9 cellular contexts compared by ENCODE assay signal in genomic region chr20:63381781-63382431, GRCh38. TPM values are rescaled to one million over a fixed set of nuclear protein-coding genes. Genes with fewer than 3 reads are reported as not detected.
DNase-seq lines count a peak whose midpoint lies in the region; ATAC-seq, FAIRE-seq and TF ChIP-seq lines count a peak whose summit lies in the region.
"Had no signal": no experiment of that assay in that cellular context is flagged by ENCODE, and none has a peak within 500 bp of the region (broad histone marks: within the 10 kb centered on the region; RNA-seq: fewer than 3 reads in every experiment).

No MANE protein-coding gene starts in this region.

- intact Hi-C loops in stomach (cut with DNase I; ENCODE audit: low total_unique reads) = loop anchor here (5.0 kb wide), 1 partner anchor 75 kb away; no protein-coding TSS in a partner anchor

- H2AFZ ChIP-seq in OCI-LY3 (ENCODE audit: low read depth, low read length) = no peak overlapping the region
- H2AFZ ChIP-seq in astrocyte (ENCODE audit: low read depth, low read length) = no peak overlapping the region

- no peak overlapping the region for H3K9ac ChIP-seq in OCI-LY3 (ENCODE audit: low read length)
- H3K9ac ChIP-seq in astrocyte (ENCODE audit: low read length) = no peak overlapping the region

- WGBS in stomach, 5 donors = 18 to 30% (median 20%) methylated on average over 11 to 22 of the region's 22 CpGs

- no peaks in the 10 kb centered on the region for H3K36me3 ChIP-seq in OCI-LY3 (replicated peaks; ENCODE audit: low read depth, low read length)
- no peaks in the 10 kb centered on the region for H3K36me3 ChIP-seq in astrocyte (ENCODE audit: insufficient read depth, low read length)
- no peaks in the 10 kb centered on the region for H3K36me3 ChIP-seq in stomach

- no peak for TF ChIP-seq POLR2A in stomach (IDR thresholded peaks at IDR 0.05)

- no peak for FAIRE-seq in astrocyte (lab: Jason Lieb, UNC)
- FAIRE-seq: islet of Langerhans had no signal

- H3K9me3 ChIP-seq in OCI-LY3 (ENCODE audit: insufficient read depth, low read length) (no peaks in the 10 kb centered on the region), astrocyte (ENCODE audit: insufficient read depth, low read depth, low read length) (peaks cover 11% of the 10 kb centered on the region), stomach (peaks cover 6 to 20% (median 17%) of the 10 kb centered on the region in 4 donors)

- H3K4me2 ChIP-seq in OCI-LY3 (ENCODE audit: low read length) = no peak overlapping the region
- H3K4me2 ChIP-seq in astrocyte (ENCODE audit: low read length) = no peak overlapping the region

- H3K79me2 ChIP-seq in OCI-LY3 (ENCODE audit: low read length) (no peaks in the 10 kb centered on the region), astrocyte (ENCODE audit: insufficient read depth, low read length) (no peaks in the 10 kb centered on the region)

- H3K4me1 ChIP-seq in OCI-LY3 (ENCODE audit: low read length) (no peaks in the 10 kb centered on the region), astrocyte (ENCODE audit: insufficient read depth, low read length) (no peaks in the 10 kb centered on the region), stomach (peaks cover 0 to 5% (median 0%) of the 10 kb centered on the region in 4 donors)

- H3K4me3 ChIP-seq in GM12864 (ENCODE audit: low read depth, low read length) = no peak overlapping the region
- H3K4me3 ChIP-seq in OCI-LY3 (ENCODE audit: low read length) = no peak overlapping the region
- H3K4me3 ChIP-seq in astrocyte (ENCODE audit: insufficient read depth, low read depth, low read length) = no peak overlapping the region
- no peak overlapping the region for H3K4me3 ChIP-seq in stomach

- no peak for DNase-seq in GM12864 (ENCODE audit: low read depth)
- DNase-seq in astrocyte (ENCODE audit: low read depth) = no peak
- peak; percentile 69 for DNase-seq in left kidney (ENCODE audit: low read depth, low spot score)
- DNase-seq in stomach = no peak
- DNase-seq in NCI-H187 (lab: John Stamatoyannopoulos, UW) = no peak

- no peaks in the 10 kb centered on the region for H3K4me1 Mint-ChIP-seq in astrocyte (ENCODE audit: low read depth, unreplicated experiment)

- ATAC-seq in GM18868 (IDR thresholded peaks at IDR 0.05; ENCODE audit: unreplicated experiment) (no peak), HG02642 (IDR thresholded peaks at IDR 0.05; ENCODE audit: poor library complexity, unreplicated experiment) (no peak)

- H3K27ac ChIP-seq in OCI-LY3 (ENCODE audit: low read length) (no peak overlapping the region), astrocyte (ENCODE audit: low read depth, low read length) (no peak overlapping the region), stomach (no peak overlapping the region)

- H3K27ac Mint-ChIP-seq in astrocyte (ENCODE audit: unreplicated experiment) = no peak overlapping the region

- no peak overlapping the region for H3K4me3 Mint-ChIP-seq in astrocyte (ENCODE audit: unreplicated experiment)

- H3K36me3 Mint-ChIP-seq in astrocyte (ENCODE audit: low read depth, unreplicated experiment) = peaks cover 2% of the 10 kb centered on the region

- H4K20me1 ChIP-seq in OCI-LY3 (ENCODE audit: insufficient read depth, low read length) (no peaks in the 10 kb centered on the region), astrocyte (ENCODE audit: insufficient read depth, low read length) (no peaks in the 10 kb centered on the region)

- H3K27me3 ChIP-seq in OCI-LY3 (ENCODE audit: low read depth, low read length) (no peaks in the 10 kb centered on the region), astrocyte (ENCODE audit: insufficient read depth, low read length) (peaks cover 13% of the 10 kb centered on the region), stomach (peaks cover 15 to 79% (median 58%) of the 10 kb centered on the region in 3 donors)

- no peak for TF ChIP-seq EP300 in stomach (IDR thresholded peaks at IDR 0.05)

- peaks cover 34% of the 10 kb centered on the region for H3K27me3 Mint-ChIP-seq in astrocyte (ENCODE audit: low read depth, unreplicated experiment)

- peaks cover 11% of the 10 kb centered on the region for H3K9me3 Mint-ChIP-seq in astrocyte (ENCODE audit: unreplicated experiment)

- TF ChIP-seq CTCF in GM12864 (IDR thresholded peaks at IDR 0.05; ENCODE audit: low read depth, low read length, missing control alignments) (peak; percentile 93), OCI-LY3 (IDR thresholded peaks at IDR 0.05; ENCODE audit: low read depth, low read length) (peak; percentile 94), astrocyte (IDR thresholded peaks at IDR 0.05; ENCODE audit: insufficient read depth, low read depth, low read length) (peak; percentile 49), stomach (IDR thresholded peaks at IDR 0.05) (peak in 5 of 7 experiments; percentile 64 to 88 (median 80))

RNA-seq across cellular contexts. Expression of gene CHRNA4, which starts 20.8 kb away (rescaled TPM):
- total RNA-seq in astrocyte (0.82 and 1.8 TPM in 2 replicates), stomach (under 1 TPM in 1 of 5 donors, not detected in 4; under 0.01 TPM)
- under 1 TPM in 1 of 3 donors, not detected in 2; 0.15 TPM for polyA plus RNA-seq in stomach
